13 cellular contexts compared by ENCODE assay signal in genomic region chr15:90749754-90750153, GRCh38. TPM values are rescaled to one million over a fixed set of nuclear protein-coding genes. Genes with fewer than 3 reads are reported as not detected.
DNase-seq lines count a peak whose midpoint lies in the region; ATAC-seq, FAIRE-seq and TF ChIP-seq lines count a peak whose summit lies in the region.
"Had no signal": no experiment of that assay in that cellular context is flagged by ENCODE, and none has a peak within 500 bp of the region (broad histone marks: within the 10 kb centered on the region; RNA-seq: fewer than 3 reads in every experiment).

No MANE protein-coding gene starts in this region.

- H3K4me3 Mint-ChIP-seq in activated T-cell treated with anti-CD3 and anti-CD28 coated beads, Interleukin-2, amount 50 U/mL, for 4 hours = peak overlapping the region; percentile 21
- no peak overlapping the region for H3K4me3 Mint-ChIP-seq in GM23338
- peak overlapping the region; percentile 39 for H3K4me3 Mint-ChIP-seq in activated CD4-positive, alpha-beta memory T cell treated with anti-CD3 and anti-CD28 coated beads for 36 hours
- H3K4me3 Mint-ChIP-seq: activated naive CD4-positive, alpha-beta T cell treated with anti-CD3 and anti-CD28 coated beads, Interleukin-2, amount 50 U/mL, for 24 hours had no signal

- peaks cover 11% of the 10 kb centered on the region for H3K4me1 Mint-ChIP-seq in activated T-cell treated with anti-CD3 and anti-CD28 coated beads, Interleukin-2, amount 50 U/mL, for 4 hours (ENCODE audit: low read depth)
- peaks cover 16% of the 10 kb centered on the region; the same call in 2 of the 3 replicates for H3K4me1 Mint-ChIP-seq in GM23338
- peaks cover 29% of the 10 kb centered on the region for H3K4me1 Mint-ChIP-seq in activated CD4-positive, alpha-beta memory T cell treated with anti-CD3 and anti-CD28 coated beads for 36 hours (ENCODE audit: low read depth)

- no peak overlapping the region for H3K4me2 ChIP-seq in GM23338

- no peaks in the 10 kb centered on the region for H3K9me2 ChIP-seq in GM23338 (ENCODE audit: insufficient read depth)

- H3K27ac Mint-ChIP-seq in GM23338 = peak overlapping the region; percentile 82; the same call in 1 of the 2 replicates
- peak overlapping the region; percentile 87 for H3K27ac Mint-ChIP-seq in activated CD4-positive, alpha-beta memory T cell treated with anti-CD3 and anti-CD28 coated beads for 36 hours
- H3K27ac Mint-ChIP-seq: activated naive CD4-positive, alpha-beta T cell treated with anti-CD3 and anti-CD28 coated beads, Interleukin-2, amount 50 U/mL, for 24 hours had no signal

- intact Hi-C loops in activated CD4-positive, alpha-beta memory T cell treated with anti-CD3 and anti-CD28 coated beads for 36 hours (cut with micrococcal nuclease) = loop anchor here (1.0 kb wide), 2 partner anchors 32 to 124 kb away; partner anchors contain the start of gene BLM

- no peak overlapping the region for H3K4me3 ChIP-seq in GM23338

- no peaks in the 10 kb centered on the region for H3F3A ChIP-seq in GM23338 (replicated peaks; ENCODE audit: low read depth)

- H3K9me3 Mint-ChIP-seq in activated T-cell treated with anti-CD3 and anti-CD28 coated beads, Interleukin-2, amount 50 U/mL, for 4 hours = no peaks in the 10 kb centered on the region
- H3K9me3 Mint-ChIP-seq in GM23338 = no peaks in the 10 kb centered on the region
- H3K9me3 Mint-ChIP-seq in activated CD4-positive, alpha-beta memory T cell treated with anti-CD3 and anti-CD28 coated beads for 36 hours = no peaks in the 10 kb centered on the region
- H3K9me3 Mint-ChIP-seq: activated naive CD4-positive, alpha-beta T cell treated with anti-CD3 and anti-CD28 coated beads, Interleukin-2, amount 50 U/mL, for 24 hours had no signal

- peaks cover 9% of the 10 kb centered on the region; the same call in 1 of the 2 replicates for H3K4me1 ChIP-seq in GM23338 (ENCODE audit: insufficient read depth)

- DNase-seq in activated T-cell treated with anti-CD3 and anti-CD28 coated beads, Interleukin-2, amount 50 U/mL, for 4 hours = no peak
- DNase-seq in activated T-cell treated with anti-CD3 and anti-CD28 coated beads, Interleukin-2, amount 50 U/mL, for 1 hour = no peak
- DNase-seq in GM23338 (ENCODE audit: low spot score) (peak; percentile 9), putamen (ENCODE audit: low spot score) (peak; percentile 36), inferior parietal cortex (ENCODE audit: extremely low spot score) (no peak), GM12891 (ENCODE audit: insufficient read length, low spot score) (no peak)
- DNase-seq in activated CD4-positive, alpha-beta memory T cell treated with anti-CD3 and anti-CD28 coated beads for 36 hours = peak; percentile 38
- DNase-seq: kidney glomerular epithelial cell, NCI-H2107 had no signal

- peaks cover 9% of the 10 kb centered on the region; the same call in 1 of the 2 replicates for H4K20me1 ChIP-seq in GM23338 (replicated peaks; ENCODE audit: insufficient read depth)

- TF ChIP-seq POLR2A in GM12891 (IDR thresholded peaks at IDR 0.05; ENCODE audit: low read depth, low read length) = no peak

- ATAC-seq in activated T-cell treated with anti-CD3 and anti-CD28 coated beads, Interleukin-2, amount 50 U/mL, for 4 hours = peak; percentile 53 to 69
- ATAC-seq in GM23338 (no peak), HG03097 (IDR thresholded peaks at IDR 0.05; ENCODE audit: low FRiP score, unreplicated experiment) (no peak)

- no peaks in the 10 kb centered on the region for H3K27me3 ChIP-seq in GM23338 (ENCODE audit: insufficient read depth)

- CTCF ChIA-PET in activated CD4-positive, alpha-beta memory T cell treated with anti-CD3 and anti-CD28 coated beads for 36 hours (lab: Charles Lee) = interaction anchor here (1.0 to 1.2 kb wide), 2 partner anchors 102 kb away, joined by 4 to 8 read pairs; no protein-coding TSS in a partner anchor

- no peak for FAIRE-seq in GM12891 (lab: Jason Lieb, UNC)
- FAIRE-seq: H1, urothelium cell line had no signal

- H2AFZ ChIP-seq in GM23338 = no peak overlapping the region

- no peaks in the 10 kb centered on the region for H3K27me3 Mint-ChIP-seq in activated T-cell treated with anti-CD3 and anti-CD28 coated beads, Interleukin-2, amount 50 U/mL, for 4 hours (ENCODE audit: low read depth)
- H3K27me3 Mint-ChIP-seq in GM23338 (ENCODE audit: insufficient read depth, low read depth, poor library complexity) = no peaks in the 10 kb centered on the region
- no peaks in the 10 kb centered on the region for H3K27me3 Mint-ChIP-seq in activated CD4-positive, alpha-beta memory T cell treated with anti-CD3 and anti-CD28 coated beads for 36 hours
- H3K27me3 Mint-ChIP-seq: activated naive CD4-positive, alpha-beta T cell treated with anti-CD3 and anti-CD28 coated beads, Interleukin-2, amount 50 U/mL, for 24 hours had no signal

- H3K36me3 Mint-ChIP-seq in activated T-cell treated with anti-CD3 and anti-CD28 coated beads, Interleukin-2, amount 50 U/mL, for 4 hours (ENCODE audit: insufficient read depth) = peaks cover 20% of the 10 kb centered on the region
- H3K36me3 Mint-ChIP-seq in GM23338 (ENCODE audit: low read depth) = peaks cover 31% of the 10 kb centered on the region; the same call in 2 of the 3 replicates
- H3K36me3 Mint-ChIP-seq in activated CD4-positive, alpha-beta memory T cell treated with anti-CD3 and anti-CD28 coated beads for 36 hours = peaks cover 41% of the 10 kb centered on the region
- H3K36me3 Mint-ChIP-seq: activated naive CD4-positive, alpha-beta T cell treated with anti-CD3 and anti-CD28 coated beads, Interleukin-2, amount 50 U/mL, for 24 hours had no signal

- H3K36me3 ChIP-seq in GM23338 (ENCODE audit: insufficient read depth) = peaks cover 15% of the 10 kb centered on the region; the same call in 1 of the 2 replicates

- no peak for TF ChIP-seq CTCF in GM23338 (conservative IDR thresholded peaks at IDR 0.05; ENCODE audit: low read depth in 2 of 2)

- H3K27ac ChIP-seq in GM23338 (ENCODE audit: low read depth) = no peak overlapping the region; the same call in 1 of the 2 replicates

- peaks cover 29% of the 10 kb centered on the region for H3K79me2 ChIP-seq in GM23338 (replicated peaks; ENCODE audit: insufficient read depth)

- POLR2A ChIA-PET in activated CD4-positive, alpha-beta memory T cell treated with anti-CD3 and anti-CD28 coated beads for 36 hours (lab: Charles Lee) = interaction anchor here (0.6 to 1.7 kb wide), 9 partner anchors 32 to 348 kb away, joined by 3 to 9 read pairs (median 3); partner anchors contain the start of gene BLM

TF ChIP-seq in GM23338, 12 proteins besides CTCF, POLR2A, EP300 and RAD21 (continues in another document):
- no peak for TF ChIP-seq NANOG (IDR thresholded peaks at IDR 0.05; ENCODE audit: borderline replicate concordance)
- TF ChIP-seq JUNB (IDR thresholded peaks at IDR 0.05; ENCODE audit: unreplicated experiment) = no peak
- no peak for TF ChIP-seq EZH2phosphoT487 (IDR thresholded peaks at IDR 0.05; ENCODE audit: unreplicated experiment)
- no peak for TF ChIP-seq STAT1 (IDR thresholded peaks at IDR 0.05; ENCODE audit: unreplicated experiment)

TF ChIP-seq in GM12891, 5 proteins besides CTCF, POLR2A, EP300 and RAD21:
- TF ChIP-seq SPI1 (IDR thresholded peaks at IDR 0.05; ENCODE audit: low read depth, low read length) (no peak), PAX5 (IDR thresholded peaks at IDR 0.05; ENCODE audit: insufficient read depth, low read length, severe bottlenecking) (no peak), POU2F2 (IDR thresholded peaks at IDR 0.05; ENCODE audit: low read depth, low read length) (no peak), POLR2AphosphoS5 (IDR thresholded peaks at IDR 0.05; ENCODE audit: low read depth, low read length) (no peak)
TF ChIP-seq in GM12891: peak in this region for 0.

RNA-seq across cellular contexts. Expression of gene BLM, which starts 32.6 kb away (rescaled TPM):
- 10 to 100 TPM; 21.4 to 25.6 (median 23.5) TPM for total RNA-seq in activated T-cell treated with anti-CD3 and anti-CD28 coated beads, Interleukin-2, amount 50 U/mL, for 4 hours
- 43.1 and 46.0 TPM in 2 replicates for total RNA-seq in GM23338 (2014; rRNA removed; shearing (Covaris generic))
- polyA plus RNA-seq in GM23338 (2016; fragmentation: Nextera tagmentation; extraction: Ambion mirVana) = 43.3 and 43.9 TPM in 2 replicates
- total RNA-seq in activated CD4-positive, alpha-beta memory T cell treated with anti-CD3 and anti-CD28 coated beads for 36 hours = 10 to 100 TPM; 65.6 to 68.7 TPM
- polyA plus RNA-seq in GM12891 (2012; ENCODE audit: low read depth, missing spikeins) = 12.6 TPM

Comparison
In these comparisons a context has a peak if more than half of its experiments do, and no peak if none do; other contexts are left out.
1. ATAC-seq: peak in activated T-cell treated with anti-CD3 and anti-CD28 coated beads, Interleukin-2, amount 50 U/mL, for 4 hours (2 of 2); none in GM23338 (single experiment) and HG03097 (single experiment).
2. DNase-seq: peak in GM23338 (single experiment), activated CD4-positive, alpha-beta memory T cell treated with anti-CD3 and anti-CD28 coated beads for 36 hours (single experiment) and putamen (single experiment); none in activated T-cell treated with anti-CD3 and anti-CD28 coated beads, Interleukin-2, amount 50 U/mL, for 4 hours (single experiment), activated T-cell treated with anti-CD3 and anti-CD28 coated beads, Interleukin-2, amount 50 U/mL, for 1 hour (single experiment), inferior parietal cortex (single experiment) and GM12891 (single experiment).